2 cellular contexts compared by ENCODE assay signal in the genomic region with DNA sequence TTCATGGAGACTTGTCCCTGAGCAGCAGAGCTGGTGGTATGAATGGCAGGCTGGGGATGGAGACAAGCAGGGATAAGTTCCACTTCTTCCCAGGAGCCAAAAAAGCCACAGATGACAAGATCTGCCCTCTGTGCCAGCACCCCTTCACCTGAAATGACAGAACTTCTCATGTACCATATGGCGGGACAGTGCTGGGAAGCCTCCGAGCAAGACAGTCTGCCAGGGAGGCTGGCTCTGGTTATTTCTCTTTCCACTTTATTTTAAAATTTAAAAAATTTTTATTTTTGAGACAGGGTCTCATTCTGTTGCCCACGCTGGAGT.
TF ChIP-seq lines count a peak whose summit lies in the region.

No MANE protein-coding gene starts in this region.

TF ChIP-seq in GM23338, 12 proteins besides CTCF, POLR2A, EP300 and RAD21 (continued from another document):
- TF ChIP-seq, protein P1, sequence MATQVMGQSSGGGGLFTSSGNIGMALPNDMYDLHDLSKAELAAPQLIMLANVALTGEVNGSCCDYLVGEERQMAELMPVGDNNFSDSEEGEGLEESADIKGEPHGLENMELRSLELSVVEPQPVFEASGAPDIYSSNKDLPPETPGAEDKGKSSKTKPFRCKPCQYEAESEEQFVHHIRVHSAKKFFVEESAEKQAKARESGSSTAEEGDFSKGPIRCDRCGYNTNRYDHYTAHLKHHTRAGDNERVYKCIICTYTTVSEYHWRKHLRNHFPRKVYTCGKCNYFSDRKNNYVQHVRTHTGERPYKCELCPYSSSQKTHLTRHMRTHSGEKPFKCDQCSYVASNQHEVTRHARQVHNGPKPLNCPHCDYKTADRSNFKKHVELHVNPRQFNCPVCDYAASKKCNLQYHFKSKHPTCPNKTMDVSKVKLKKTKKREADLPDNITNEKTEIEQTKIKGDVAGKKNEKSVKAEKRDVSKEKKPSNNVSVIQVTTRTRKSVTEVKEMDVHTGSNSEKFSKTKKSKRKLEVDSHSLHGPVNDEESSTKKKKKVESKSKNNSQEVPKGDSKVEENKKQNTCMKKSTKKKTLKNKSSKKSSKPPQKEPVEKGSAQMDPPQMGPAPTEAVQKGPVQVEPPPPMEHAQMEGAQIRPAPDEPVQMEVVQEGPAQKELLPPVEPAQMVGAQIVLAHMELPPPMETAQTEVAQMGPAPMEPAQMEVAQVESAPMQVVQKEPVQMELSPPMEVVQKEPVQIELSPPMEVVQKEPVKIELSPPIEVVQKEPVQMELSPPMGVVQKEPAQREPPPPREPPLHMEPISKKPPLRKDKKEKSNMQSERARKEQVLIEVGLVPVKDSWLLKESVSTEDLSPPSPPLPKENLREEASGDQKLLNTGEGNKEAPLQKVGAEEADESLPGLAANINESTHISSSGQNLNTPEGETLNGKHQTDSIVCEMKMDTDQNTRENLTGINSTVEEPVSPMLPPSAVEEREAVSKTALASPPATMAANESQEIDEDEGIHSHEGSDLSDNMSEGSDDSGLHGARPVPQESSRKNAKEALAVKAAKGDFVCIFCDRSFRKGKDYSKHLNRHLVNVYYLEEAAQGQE (IDR thresholded peaks at IDR 0.05; ENCODE audit: unreplicated experiment) = no peak
- TF ChIP-seq, protein P2, sequence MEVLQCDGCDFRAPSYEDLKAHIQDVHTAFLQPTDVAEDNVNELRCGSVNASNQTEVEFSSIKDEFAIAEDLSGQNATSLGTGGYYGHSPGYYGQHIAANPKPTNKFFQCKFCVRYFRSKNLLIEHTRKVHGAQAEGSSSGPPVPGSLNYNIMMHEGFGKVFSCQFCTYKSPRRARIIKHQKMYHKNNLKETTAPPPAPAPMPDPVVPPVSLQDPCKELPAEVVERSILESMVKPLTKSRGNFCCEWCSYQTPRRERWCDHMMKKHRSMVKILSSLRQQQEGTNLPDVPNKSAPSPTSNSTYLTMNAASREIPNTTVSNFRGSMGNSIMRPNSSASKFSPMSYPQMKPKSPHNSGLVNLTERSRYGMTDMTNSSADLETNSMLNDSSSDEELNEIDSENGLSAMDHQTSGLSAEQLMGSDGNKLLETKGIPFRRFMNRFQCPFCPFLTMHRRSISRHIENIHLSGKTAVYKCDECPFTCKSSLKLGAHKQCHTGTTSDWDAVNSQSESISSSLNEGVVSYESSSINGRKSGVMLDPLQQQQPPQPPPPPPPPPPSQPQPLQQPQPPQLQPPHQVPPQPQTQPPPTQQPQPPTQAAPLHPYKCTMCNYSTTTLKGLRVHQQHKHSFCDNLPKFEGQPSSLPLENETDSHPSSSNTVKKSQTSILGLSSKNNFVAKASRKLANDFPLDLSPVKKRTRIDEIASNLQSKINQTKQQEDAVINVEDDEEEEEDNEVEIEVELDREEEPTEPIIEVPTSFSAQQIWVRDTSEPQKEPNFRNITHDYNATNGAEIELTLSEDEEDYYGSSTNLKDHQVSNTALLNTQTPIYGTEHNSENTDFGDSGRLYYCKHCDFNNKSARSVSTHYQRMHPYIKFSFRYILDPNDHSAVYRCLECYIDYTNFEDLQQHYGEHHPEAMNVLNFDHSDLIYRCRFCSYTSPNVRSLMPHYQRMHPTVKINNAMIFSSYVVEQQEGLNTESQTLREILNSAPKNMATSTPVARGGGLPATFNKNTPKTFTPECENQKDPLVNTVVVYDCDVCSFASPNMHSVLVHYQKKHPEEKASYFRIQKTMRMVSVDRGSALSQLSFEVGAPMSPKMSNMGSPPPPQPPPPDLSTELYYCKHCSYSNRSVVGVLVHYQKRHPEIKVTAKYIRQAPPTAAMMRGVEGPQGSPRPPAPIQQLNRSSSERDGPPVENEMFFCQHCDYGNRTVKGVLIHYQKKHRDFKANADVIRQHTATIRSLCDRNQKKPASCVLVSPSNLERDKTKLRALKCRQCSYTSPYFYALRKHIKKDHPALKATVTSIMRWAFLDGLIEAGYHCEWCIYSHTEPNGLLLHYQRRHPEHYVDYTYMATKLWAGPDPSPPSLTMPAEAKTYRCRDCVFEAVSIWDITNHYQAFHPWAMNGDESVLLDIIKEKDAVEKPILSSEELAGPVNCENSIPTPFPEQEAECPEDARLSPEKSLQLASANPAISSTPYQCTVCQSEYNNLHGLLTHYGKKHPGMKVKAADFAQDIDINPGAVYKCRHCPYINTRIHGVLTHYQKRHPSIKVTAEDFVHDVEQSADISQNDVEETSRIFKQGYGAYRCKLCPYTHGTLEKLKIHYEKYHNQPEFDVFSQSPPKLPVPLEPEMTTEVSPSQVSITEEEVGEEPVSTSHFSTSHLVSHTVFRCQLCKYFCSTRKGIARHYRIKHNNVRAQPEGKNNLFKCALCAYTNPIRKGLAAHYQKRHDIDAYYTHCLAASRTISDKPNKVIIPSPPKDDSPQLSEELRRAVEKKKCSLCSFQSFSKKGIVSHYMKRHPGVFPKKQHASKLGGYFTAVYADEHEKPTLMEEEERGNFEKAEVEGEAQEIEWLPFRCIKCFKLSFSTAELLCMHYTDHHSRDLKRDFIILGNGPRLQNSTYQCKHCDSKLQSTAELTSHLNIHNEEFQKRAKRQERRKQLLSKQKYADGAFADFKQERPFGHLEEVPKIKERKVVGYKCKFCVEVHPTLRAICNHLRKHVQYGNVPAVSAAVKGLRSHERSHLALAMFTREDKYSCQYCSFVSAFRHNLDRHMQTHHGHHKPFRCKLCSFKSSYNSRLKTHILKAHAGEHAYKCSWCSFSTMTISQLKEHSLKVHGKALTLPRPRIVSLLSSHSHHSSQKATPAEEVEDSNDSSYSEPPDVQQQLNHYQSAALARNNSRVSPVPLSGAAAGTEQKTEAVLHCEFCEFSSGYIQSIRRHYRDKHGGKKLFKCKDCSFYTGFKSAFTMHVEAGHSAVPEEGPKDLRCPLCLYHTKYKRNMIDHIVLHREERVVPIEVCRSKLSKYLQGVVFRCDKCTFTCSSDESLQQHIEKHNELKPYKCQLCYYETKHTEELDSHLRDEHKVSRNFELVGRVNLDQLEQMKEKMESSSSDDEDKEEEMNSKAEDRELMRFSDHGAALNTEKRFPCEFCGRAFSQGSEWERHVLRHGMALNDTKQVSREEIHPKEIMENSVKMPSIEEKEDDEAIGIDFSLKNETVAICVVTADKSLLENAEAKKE (CRISPR knock-in tag; IDR thresholded peaks at IDR 0.05) = no peak
- no peak for TF ChIP-seq POLR2AphosphoS5 (IDR thresholded peaks at IDR 0.05; ENCODE audit: low read depth)
- no peak for TF ChIP-seq CREB1 (CRISPR knock-in tag; IDR thresholded peaks at IDR 0.05; ENCODE audit: low read depth)

TF ChIP-seq in neural cell, 6 proteins besides CTCF, POLR2A, EP300 and RAD21 (continued from another document):
- TF ChIP-seq POLR2AphosphoS5 (IDR thresholded peaks at IDR 0.05) = no peak
